Comparison of ENCODE assay signal across 8 cellular contexts in genomic region chrX:84046403-84046984, GRCh38.
A peak's percentile ranks its signal among the peaks of the same experiment; 100 is the strongest.
DNase-seq lines count a peak whose midpoint lies in the region; ATAC-seq and TF ChIP-seq lines count a peak whose summit lies in the region.

No MANE protein-coding gene starts in this region.

- peaks cover 3% of the 10 kb centered on the region for H3K27me3 Mint-ChIP-seq in nephron (ENCODE audit: low read depth)

- H3K27ac Mint-ChIP-seq in nephron = no peak overlapping the region

- peak; percentile 20 for DNase-seq in DMS153 treated with DMSO at 0.1 percent for 48 hours (lab: John Stamatoyannopoulos, UW; ENCODE audit: unreplicated experiment)
- DNase-seq in DMS153 (lab: John Stamatoyannopoulos, UW) = no peak
- DNase-seq in NCI-H748 treated with DMSO at 0.1 percent for 48 hours (lab: John Stamatoyannopoulos, UW) = peak; percentile 48
- no peak for DNase-seq in colonic mucosa
- DNase-seq in kidney glomerular epithelial cell (lab: John Stamatoyannopoulos, UW) = no peak

- H3K9me3 Mint-ChIP-seq in nephron = peaks cover 6% of the 10 kb centered on the region

- H3K27ac ChIP-seq in colonic mucosa = no peak overlapping the region

- no peak overlapping the region for H3K4me3 ChIP-seq in colonic mucosa

- no peaks in the 10 kb centered on the region for H3K36me3 Mint-ChIP-seq in nephron (ENCODE audit: low read depth)

- peaks cover 3% of the 10 kb centered on the region for H3K27me3 ChIP-seq in colonic mucosa

- no peaks in the 10 kb centered on the region for H3K36me3 ChIP-seq in colonic mucosa

- no peaks in the 10 kb centered on the region for H3K9me3 ChIP-seq in colonic mucosa

- no peaks in the 10 kb centered on the region for H3K4me1 Mint-ChIP-seq in nephron

- H3K4me1 ChIP-seq in colonic mucosa = no peaks in the 10 kb centered on the region

- TF ChIP-seq CTCF in colonic mucosa (IDR thresholded peaks at IDR 0.05) (peak; percentile 71), nephron (IDR thresholded peaks at IDR 0.05; ENCODE audit: unreplicated experiment in 3 of 3) (peak; percentile 49 to 58 (median 55))

- H3K9ac ChIP-seq in colonic mucosa (ENCODE audit: low read depth in 2 of 2, low read length in 2 of 2) = no peak overlapping the region

- no peak overlapping the region for H3K4me3 Mint-ChIP-seq in nephron

- peak; percentile 89 for ATAC-seq in GM19397 (IDR thresholded peaks at IDR 0.05; ENCODE audit: unreplicated experiment)
- peak; percentile 96 for ATAC-seq in HG03354 (IDR thresholded peaks at IDR 0.05; ENCODE audit: poor library complexity, severe bottlenecking, unreplicated experiment)

- intact Hi-C loops in colonic mucosa (cut with DNase I) = loop anchor here (10.0 kb wide), 1 partner anchor 138 kb away; the partner anchor contains the start of gene RPS6KA6

Comparison
In these comparisons a context has a peak if more than half of its experiments do, and no peak if none do; other contexts are left out.
1. DNase-seq: peak in DMS153 treated with DMSO at 0.1 percent for 48 hours (single experiment) and NCI-H748 treated with DMSO at 0.1 percent for 48 hours (single experiment); none in DMS153 (single experiment), colonic mucosa (single experiment) and kidney glomerular epithelial cell (single experiment).